8 cellular contexts compared by ENCODE assay signal in the genomic region with DNA sequence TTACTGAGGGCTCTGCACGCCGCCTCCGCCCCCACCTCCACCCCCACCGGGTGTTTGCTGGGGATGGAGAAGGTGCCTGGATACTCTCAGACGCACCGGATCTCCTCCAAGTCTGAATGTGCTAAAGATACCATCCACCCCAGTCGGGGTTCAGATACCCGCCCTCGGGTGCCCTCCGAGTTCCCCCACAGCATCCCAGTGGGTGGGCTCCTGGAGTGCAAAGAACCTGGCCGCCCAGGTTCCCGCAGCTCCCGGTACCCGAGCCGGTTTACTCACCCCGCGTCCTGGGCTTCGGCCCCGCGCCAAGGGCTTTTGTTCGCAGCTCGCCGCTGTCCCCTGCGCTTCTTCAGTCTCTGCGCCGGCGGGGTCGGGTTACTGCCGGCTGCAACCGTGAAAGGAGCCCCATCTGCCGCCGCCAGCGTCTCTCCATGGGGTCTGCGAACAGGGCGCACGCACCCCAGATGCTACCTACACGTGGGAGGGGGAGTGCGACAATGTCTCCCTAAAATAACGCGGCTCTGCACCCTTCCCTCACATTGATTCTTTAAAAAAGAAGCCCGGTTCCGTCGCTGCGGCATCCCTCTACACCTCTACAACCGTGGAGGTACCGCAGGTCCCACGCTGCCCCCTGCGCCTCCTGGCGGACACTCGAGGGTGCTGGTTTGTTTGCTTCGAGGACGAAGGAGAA. TPM values are rescaled to one million over a fixed set of nuclear protein-coding genes. Genes with fewer than 3 reads are reported as not detected.
DNase-seq lines count a peak whose midpoint lies in the region; ATAC-seq and TF ChIP-seq lines count a peak whose summit lies in the region.

A gene (minus strand): TSS at position 606 of the 688 bp plus-strand sequence. CDS start 1,249 bp downstream, outside the sequence.

- peak within 1 kb of the TSS; percentile 23 for H3K4me2 ChIP-seq in SU-DHL-6 (ENCODE audit: low read depth, low read length, poor library complexity, severe bottlenecking)

- peaks cover 0 to 32% of the 10 kb centered on the region in 2 donors for H3K4me1 ChIP-seq in right atrium auricular region

- H3K4me3 ChIP-seq in SU-DHL-6 (ENCODE audit: insufficient read depth, low read length, poor library complexity, severe bottlenecking) (no peak within 1 kb of the TSS), right atrium auricular region (peak within 1 kb of the TSS in 1 of 2 donors; percentile 27), retinal pigment epithelial cell (ENCODE audit: low read length) (peak within 1 kb of the TSS; percentile 37)

- peaks cover 8% of the 10 kb centered on the region for H3K4me1 Mint-ChIP-seq in activated naive CD8-positive, alpha-beta T cell treated with anti-CD3 and anti-CD28 coated beads, Interleukin-2, amount 10 ng/mL, durations not matched to agents 7 days and 5 days

- no peaks in the 10 kb centered on the region for H3K9me3 ChIP-seq in SU-DHL-6 (ENCODE audit: insufficient read depth, low read length)
- no peaks in the 10 kb centered on the region for H3K9me3 ChIP-seq in right atrium auricular region

- H3K4me3 Mint-ChIP-seq in activated naive CD8-positive, alpha-beta T cell treated with anti-CD3 and anti-CD28 coated beads, Interleukin-2, amount 10 ng/mL, durations not matched to agents 7 days and 5 days, result peak within 1 kb of the TSS; percentile 67

- H4K20me1 ChIP-seq in SU-DHL-6 (ENCODE audit: low read depth, low read length), result no peaks in the 10 kb centered on the region

- H3F3A ChIP-seq in SU-DHL-6 (ENCODE audit: insufficient read depth), result no peaks in the 10 kb centered on the region

- H3K27me3 ChIP-seq in SU-DHL-6 (ENCODE audit: low read length), result no peaks in the 10 kb centered on the region
- peaks cover 5 to 29% of the 10 kb centered on the region in 2 donors for H3K27me3 ChIP-seq in right atrium auricular region

- ATAC-seq in activated naive CD8-positive, alpha-beta T cell treated with anti-CD3 and anti-CD28 coated beads, Interleukin-2, amount 10 ng/mL, durations not matched to agents 7 days and 5 days (ENCODE audit: low read depth), result peak; percentile 78
- ATAC-seq in GM21717 (IDR thresholded peaks at IDR 0.05; ENCODE audit: unreplicated experiment), result no peak

- H3K27ac ChIP-seq in SU-DHL-6 (ENCODE audit: low read depth, low read length), result no peak within 1 kb of the TSS
- no peak within 1 kb of the TSS for H3K27ac ChIP-seq in right atrium auricular region

- H3K36me3 ChIP-seq in SU-DHL-6 (ENCODE audit: low read length), result no peaks in the 10 kb centered on the region
- no peaks in the 10 kb centered on the region for H3K36me3 ChIP-seq in right atrium auricular region

- no peaks in the 10 kb centered on the region for H3K9me3 Mint-ChIP-seq in activated naive CD8-positive, alpha-beta T cell treated with anti-CD3 and anti-CD28 coated beads, Interleukin-2, amount 10 ng/mL, durations not matched to agents 7 days and 5 days

- H3K9me2 ChIP-seq in SU-DHL-6 (replicated peaks; ENCODE audit: insufficient read depth, low read length), result no peaks in the 10 kb centered on the region

- no peaks in the 10 kb centered on the region for H3K36me3 Mint-ChIP-seq in activated naive CD8-positive, alpha-beta T cell treated with anti-CD3 and anti-CD28 coated beads, Interleukin-2, amount 10 ng/mL, durations not matched to agents 7 days and 5 days

- TF ChIP-seq CTCF in SU-DHL-6 (IDR thresholded peaks at IDR 0.05; ENCODE audit: insufficient read depth, low read length, poor library complexity, severe bottlenecking) (peak; percentile 97), right atrium auricular region (IDR thresholded peaks at IDR 0.05) (peak; percentile 80 to 86), retinal pigment epithelial cell (conservative IDR thresholded peaks at IDR 0.05; ENCODE audit: low read depth, low read length) (peak; percentile 99)

- H3K27ac Mint-ChIP-seq in activated naive CD8-positive, alpha-beta T cell treated with anti-CD3 and anti-CD28 coated beads, Interleukin-2, amount 10 ng/mL, durations not matched to agents 7 days and 5 days, result no peak within 1 kb of the TSS

- H3K9ac ChIP-seq in SU-DHL-6 (ENCODE audit: low read length), result no peak within 1 kb of the TSS

- H2AFZ ChIP-seq in SU-DHL-6 (ENCODE audit: low read depth, low read length, severe bottlenecking), result no peak within 1 kb of the TSS

- H3K27me3 Mint-ChIP-seq in activated naive CD8-positive, alpha-beta T cell treated with anti-CD3 and anti-CD28 coated beads, Interleukin-2, amount 10 ng/mL, durations not matched to agents 7 days and 5 days, result peaks cover 65% of the 10 kb centered on the region

- no peaks in the 10 kb centered on the region for H3K79me2 ChIP-seq in SU-DHL-6 (ENCODE audit: insufficient read depth, low read length)

- POLR2A ChIA-PET in activated naive CD8-positive, alpha-beta T cell treated with anti-CD3 and anti-CD28 coated beads, Interleukin-2, amount 10 ng/mL, durations not matched to agents 7 days and 5 days (lab: Charles Lee), result no interaction called here

- DNase-seq in DMS79 treated with DMSO at 0.1 percent for 48 hours (lab: John Stamatoyannopoulos, UW) (peak; percentile 85), Kasumi-1 (lab: John Stamatoyannopoulos, UW) (peak; percentile 31 to 47), right atrium auricular region (ENCODE audit: low spot score) (no peak), retinal pigment epithelial cell (ENCODE audit: low read depth) (no peak), SKM-1 (lab: John Stamatoyannopoulos, UW; ENCODE audit: unreplicated experiment) (no peak)
- DNase-seq in activated naive CD8-positive, alpha-beta T cell treated with anti-CD3 and anti-CD28 coated beads, Interleukin-2, amount 10 ng/mL, durations not matched to agents 7 days and 5 days, result peak; percentile 82

RNA-seq across cellular contexts. Expression of the gene that starts here (rescaled TPM):
- total RNA-seq in activated naive CD8-positive, alpha-beta T cell treated with anti-CD3 and anti-CD28 coated beads, Interleukin-2, amount 10 ng/mL, durations not matched to agents 7 days and 5 days, result not detected
- total RNA-seq in right atrium auricular region, result not detected

Comparison
In these comparisons a context has a peak if more than half of its experiments do, and no peak if none do; other contexts are left out.
1. Peak in DNase-seq and ATAC-seq in activated naive CD8-positive, alpha-beta T cell treated with anti-CD3 and anti-CD28 coated beads, Interleukin-2, amount 10 ng/mL, durations not matched to agents 7 days and 5 days; RNA of the gene not detected or under 1 TPM.
2. DNase-seq: peak in DMS79 treated with DMSO at 0.1 percent for 48 hours (single experiment) and Kasumi-1 (2 of 2); none in right atrium auricular region (single experiment), retinal pigment epithelial cell (single experiment) and SKM-1 (single experiment).
3. Peak in every context shown above with its lines, with median percentiles within 50 percentile points of each other: CTCF ChIP-seq.